ENCODE assay signal across 8 cellular contexts in the genomic region with DNA sequence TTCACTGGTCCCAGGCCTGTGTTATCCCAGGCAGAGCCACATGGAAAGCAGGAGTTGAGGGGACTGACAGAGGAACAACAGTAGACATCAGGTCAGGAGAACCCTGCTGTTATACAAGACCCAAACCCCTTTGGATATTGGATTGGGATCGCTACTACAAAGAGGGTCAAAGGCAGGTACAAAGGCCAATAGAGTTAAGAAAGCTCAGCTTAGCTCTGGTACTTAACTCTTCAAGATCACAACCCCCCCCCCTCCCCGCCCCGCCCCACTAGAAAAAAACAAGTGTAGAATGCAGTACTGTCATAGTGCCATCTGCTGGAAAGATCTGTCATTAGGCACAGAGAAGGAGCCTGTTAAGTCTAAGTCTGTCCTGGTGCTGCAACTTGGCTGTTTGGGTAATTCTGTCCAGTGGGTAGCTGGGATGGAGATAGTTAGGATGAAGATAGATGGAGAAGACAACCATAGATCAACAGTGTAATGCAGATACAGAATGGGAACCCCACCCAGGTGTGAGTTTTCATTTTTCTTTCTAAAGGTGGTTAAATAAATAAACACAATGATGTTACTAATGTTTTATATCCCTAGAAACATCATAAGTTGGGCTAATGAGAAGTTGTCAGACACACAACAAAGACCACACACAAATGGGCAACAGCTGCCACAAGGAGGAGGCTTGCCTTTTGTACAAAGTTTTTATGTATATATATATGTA. TPM values are rescaled to one million over a fixed set of nuclear protein-coding genes. Genes with fewer than 3 reads are reported as not detected.
A peak's percentile ranks its signal among the peaks of the same experiment; 100 is the strongest.
DNase-seq lines count a peak whose midpoint lies in the region; ATAC-seq and TF ChIP-seq lines count a peak whose summit lies in the region.

No MANE protein-coding gene starts in this region.

- no peak overlapping the region for H2AFZ ChIP-seq in osteoblast (ENCODE audit: low read length)

- in situ Hi-C loops in G401 (cut with HindIII; ENCODE audit: low sequenced_read_pairs): no loop called here

- TF ChIP-seq CTCF in osteoblast (IDR thresholded peaks at IDR 0.05; ENCODE audit: extremely low read depth, low read depth, low read length): peak; percentile 66

- no peaks in the 10 kb centered on the region for H3K27me3 Mint-ChIP-seq in activated T-cell treated with anti-CD3 and anti-CD28 coated beads, Interleukin-2, amount 50 U/mL, for 72 hours (ENCODE audit: low read depth)

- H4K20me1 ChIP-seq in osteoblast (ENCODE audit: insufficient read depth, low read length): no peaks in the 10 kb centered on the region

- ATAC-seq in HG03521 (IDR thresholded peaks at IDR 0.05; ENCODE audit: unreplicated experiment) (peak; percentile 48), HG03095 (IDR thresholded peaks at IDR 0.05; ENCODE audit: unreplicated experiment) (no peak)
- ATAC-seq in activated T-cell treated with anti-CD3 and anti-CD28 coated beads, Interleukin-2, amount 50 U/mL, for 72 hours (replicated peaks in 1 of 2): peak; percentile 55 to 67

- peaks cover 3 to 18% of the 10 kb centered on the region in 2 donors for H3K36me3 Mint-ChIP-seq in activated T-cell treated with anti-CD3 and anti-CD28 coated beads, Interleukin-2, amount 50 U/mL, for 72 hours (ENCODE audit: insufficient read depth in 2 of 2)

- no peak overlapping the region for H3K27ac Mint-ChIP-seq in activated T-cell treated with anti-CD3 and anti-CD28 coated beads, Interleukin-2, amount 50 U/mL, for 72 hours

- no peaks in the 10 kb centered on the region for H3K79me2 ChIP-seq in osteoblast (ENCODE audit: insufficient read depth, low read length)

- peaks cover 20% of the 10 kb centered on the region for H3K4me1 Mint-ChIP-seq in activated T-cell treated with anti-CD3 and anti-CD28 coated beads, Interleukin-2, amount 50 U/mL, for 72 hours (ENCODE audit: low read depth)

- no peak overlapping the region for H3K4me3 Mint-ChIP-seq in activated T-cell treated with anti-CD3 and anti-CD28 coated beads, Interleukin-2, amount 50 U/mL, for 72 hours

- H3K4me3 ChIP-seq in osteoblast (ENCODE audit: insufficient read depth, low read length): no peak overlapping the region

- no peak overlapping the region for H3K4me2 ChIP-seq in osteoblast (ENCODE audit: insufficient read depth, low read length)

- peak; percentile 63 for DNase-seq in G401 (ENCODE audit: low spot score)
- peak; percentile 89 for DNase-seq in NCI-H82 (lab: John Stamatoyannopoulos, UW)
- DNase-seq in activated T-cell treated with anti-CD3 and anti-CD28 coated beads, Interleukin-2, amount 50 U/mL, for 72 hours: peak; percentile 49 to 55
- peak; percentile 57 for DNase-seq in foreskin melanocyte
- peak; percentile 84 for DNase-seq in osteoblast (ENCODE audit: insufficient read length, low spot score, missing footprints)
- no peak for DNase-seq in NK-92 treated with Interleukin-12 subunit alpha and Interleukin-12 subunit beta, amount 100 ng/mL, for 24 hours (lab: John Stamatoyannopoulos, UW)

- no peaks in the 10 kb centered on the region for H3K27me3 ChIP-seq in osteoblast (ENCODE audit: insufficient read depth, low read length)

- H3K27ac ChIP-seq in osteoblast (ENCODE audit: low read depth, low read length): peak overlapping the region; percentile 53

- no peaks in the 10 kb centered on the region for H3K9me3 ChIP-seq in osteoblast (ENCODE audit: low read depth, low read length)

- no peaks in the 10 kb centered on the region for H3K9me3 Mint-ChIP-seq in activated T-cell treated with anti-CD3 and anti-CD28 coated beads, Interleukin-2, amount 50 U/mL, for 72 hours

- peaks cover 24% of the 10 kb centered on the region for H3K4me1 ChIP-seq in osteoblast (ENCODE audit: insufficient read depth, low read length)

- peaks cover 45% of the 10 kb centered on the region for H3K36me3 ChIP-seq in osteoblast (ENCODE audit: insufficient read depth, low read length)

RNA-seq across cellular contexts. Expression of a gene that starts 17.2 kb away (rescaled TPM):
- total RNA-seq in G401 (2014; rRNA removed; shearing (Covaris generic)): not detected in 2 replicates
- 1 to 10 TPM; 4.6 to 4.7 TPM for total RNA-seq in activated T-cell treated with anti-CD3 and anti-CD28 coated beads, Interleukin-2, amount 50 U/mL, for 72 hours
- 0.29 and 0.36 TPM in 2 replicates for total RNA-seq in osteoblast

RNA-seq across cellular contexts. Expression of a gene that starts 18.7 kb away (rescaled TPM):
- 62.2 and 78.0 TPM in 2 replicates for total RNA-seq in G401 (2014; rRNA removed; shearing (Covaris generic))
- total RNA-seq in activated T-cell treated with anti-CD3 and anti-CD28 coated beads, Interleukin-2, amount 50 U/mL, for 72 hours: 10 to 100 TPM; 69.5 to 77.5 TPM
- total RNA-seq in osteoblast: 79.0 and 98.1 TPM in 2 replicates

RNA-seq across cellular contexts. Expression of a gene that starts 28.7 kb away (rescaled TPM):
- total RNA-seq in G401 (2014; rRNA removed; shearing (Covaris generic)): 37.1 and 41.5 TPM in 2 replicates
- total RNA-seq in activated T-cell treated with anti-CD3 and anti-CD28 coated beads, Interleukin-2, amount 50 U/mL, for 72 hours: 10 to 100 TPM; 66.5 to 78.4 TPM
- total RNA-seq in osteoblast: 147 and 164 TPM in 2 replicates

RNA-seq across cellular contexts. Expression of a gene that starts 28.9 kb away (rescaled TPM):
- total RNA-seq in G401 (2014; rRNA removed; shearing (Covaris generic)): 206 and 257 TPM in 2 replicates
- total RNA-seq in activated T-cell treated with anti-CD3 and anti-CD28 coated beads, Interleukin-2, amount 50 U/mL, for 72 hours: 10 to 100 TPM; 55.0 to 79.2 TPM
- total RNA-seq in osteoblast: 49.2 and 56.3 TPM in 2 replicates

RNA-seq across cellular contexts. Expression of a gene that starts 56.6 kb away (rescaled TPM):
- total RNA-seq in G401 (2014; rRNA removed; shearing (Covaris generic)): 102 and 131 TPM in 2 replicates
- total RNA-seq in activated T-cell treated with anti-CD3 and anti-CD28 coated beads, Interleukin-2, amount 50 U/mL, for 72 hours: 10 to 100 TPM; 82.0 to 90.9 TPM
- total RNA-seq in osteoblast: 43.4 and 46.9 TPM in 2 replicates
